8 cellular contexts compared by ENCODE assay signal in the genomic region with DNA sequence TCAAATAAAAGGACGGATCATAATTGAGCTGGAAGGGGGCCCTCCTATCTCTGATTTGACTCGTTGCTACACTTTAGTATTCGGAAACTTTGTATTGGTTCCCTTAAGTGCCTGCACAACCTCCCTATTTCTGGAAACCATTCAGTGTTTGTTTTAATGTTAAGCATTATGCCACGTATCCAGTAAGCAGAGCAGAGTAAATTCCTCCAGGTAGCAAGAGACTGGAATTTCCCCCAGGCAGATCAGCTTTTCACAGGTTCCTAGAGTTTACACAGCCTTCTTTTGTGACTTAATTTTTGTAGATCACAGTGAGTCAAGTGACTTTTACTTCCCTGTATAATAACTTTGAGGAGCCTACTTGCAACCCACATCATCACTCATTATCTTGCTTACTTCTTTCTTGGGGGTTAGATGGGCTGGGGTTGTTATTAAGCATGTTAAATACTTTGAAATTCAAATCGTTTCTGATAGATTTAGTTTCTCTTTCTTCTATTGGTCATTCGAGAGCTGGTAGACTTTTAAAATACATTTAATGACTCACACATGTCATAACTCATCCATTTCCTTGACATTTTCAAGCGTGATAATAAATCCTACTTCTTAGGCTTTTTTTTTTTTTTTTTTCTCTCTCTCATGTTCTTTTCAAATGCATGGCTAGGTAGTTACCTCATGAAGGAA.
A peak's percentile ranks its signal among the peaks of the same experiment; 100 is the strongest.
DNase-seq lines count a peak whose midpoint lies in the region; ATAC-seq and TF ChIP-seq lines count a peak whose summit lies in the region.
"Had no signal": no experiment of that assay in that cellular context is flagged by ENCODE, and none has a peak within 500 bp of the region (broad histone marks: within the 10 kb centered on the region; RNA-seq: fewer than 3 reads in every experiment).

No MANE protein-coding gene starts in this region.

- H3K27ac ChIP-seq in HUES6 (ENCODE audit: low read depth, low read length) (0 out of 2 replicates have a peak overlapping the region, but pooled peaks have one; percentile 30), vagina (no peak overlapping the region)

- peak; percentile 71 for ATAC-seq in activated naive CD8-positive, alpha-beta T cell treated with anti-CD3 and anti-CD28 coated beads, Interleukin-2, amount 50 U/mL, for 24 hours
- ATAC-seq in HG03159 (IDR thresholded peaks at IDR 0.05; ENCODE audit: unreplicated experiment): no peak

- H3K27me3 Mint-ChIP-seq in activated naive CD8-positive, alpha-beta T cell treated with anti-CD3 and anti-CD28 coated beads, Interleukin-2, amount 50 U/mL, for 24 hours: no peaks in the 10 kb centered on the region
- H3K27me3 Mint-ChIP-seq in stimulated activated naive CD8-positive, alpha-beta T cell treated with anti-CD3 and anti-CD28 coated beads, Interleukin-15, Interleukin-2, amounts not matched to agents 100 ng/mL and 50 ng/mL, for 24 hours: no peaks in the 10 kb centered on the region

- no peak overlapping the region for H3K9ac ChIP-seq in HUES6 (ENCODE audit: low read length)

- peaks cover 12% of the 10 kb centered on the region for H3K4me1 Mint-ChIP-seq in activated naive CD8-positive, alpha-beta T cell treated with anti-CD3 and anti-CD28 coated beads, Interleukin-2, amount 50 U/mL, for 24 hours
- peaks cover 11% of the 10 kb centered on the region for H3K4me1 Mint-ChIP-seq in stimulated activated naive CD8-positive, alpha-beta T cell treated with anti-CD3 and anti-CD28 coated beads, Interleukin-15, Interleukin-2, amounts not matched to agents 100 ng/mL and 50 ng/mL, for 24 hours (ENCODE audit: low read depth)

- no peak for TF ChIP-seq POLR2A in vagina (IDR thresholded peaks at IDR 0.05)

- H3K36me3 ChIP-seq in HUES6 (ENCODE audit: control insufficient read depth, insufficient read depth, low read length) (no peaks in the 10 kb centered on the region), vagina (no peaks in the 10 kb centered on the region)

- H3K9me3 ChIP-seq in HUES6 (ENCODE audit: control insufficient read depth, insufficient read depth, low read depth, low read length) (no peaks in the 10 kb centered on the region), vagina (no peaks in the 10 kb centered on the region)

- H3K36me3 Mint-ChIP-seq in activated naive CD8-positive, alpha-beta T cell treated with anti-CD3 and anti-CD28 coated beads, Interleukin-2, amount 50 U/mL, for 24 hours (ENCODE audit: low read depth): no peaks in the 10 kb centered on the region
- H3K36me3 Mint-ChIP-seq in stimulated activated naive CD8-positive, alpha-beta T cell treated with anti-CD3 and anti-CD28 coated beads, Interleukin-15, Interleukin-2, amounts not matched to agents 100 ng/mL and 50 ng/mL, for 24 hours (ENCODE audit: low read depth): no peaks in the 10 kb centered on the region

- peak overlapping the region; percentile 15 for H3K4me3 Mint-ChIP-seq in activated naive CD8-positive, alpha-beta T cell treated with anti-CD3 and anti-CD28 coated beads, Interleukin-2, amount 50 U/mL, for 24 hours
- peak overlapping the region; percentile 24 for H3K4me3 Mint-ChIP-seq in stimulated activated naive CD8-positive, alpha-beta T cell treated with anti-CD3 and anti-CD28 coated beads, Interleukin-15, Interleukin-2, amounts not matched to agents 100 ng/mL and 50 ng/mL, for 24 hours

- no peak for TF ChIP-seq CTCF in vagina (IDR thresholded peaks at IDR 0.05)

- H3K9me3 Mint-ChIP-seq in activated naive CD8-positive, alpha-beta T cell treated with anti-CD3 and anti-CD28 coated beads, Interleukin-2, amount 50 U/mL, for 24 hours: no peaks in the 10 kb centered on the region
- H3K9me3 Mint-ChIP-seq in stimulated activated naive CD8-positive, alpha-beta T cell treated with anti-CD3 and anti-CD28 coated beads, Interleukin-15, Interleukin-2, amounts not matched to agents 100 ng/mL and 50 ng/mL, for 24 hours: no peaks in the 10 kb centered on the region

- H3K4me3 ChIP-seq in HUES6 (ENCODE audit: low read depth, low read length) (no peak overlapping the region), vagina (no peak overlapping the region)

- H3K27ac Mint-ChIP-seq in activated naive CD8-positive, alpha-beta T cell treated with anti-CD3 and anti-CD28 coated beads, Interleukin-2, amount 50 U/mL, for 24 hours: peak overlapping the region; percentile 29
- H3K27ac Mint-ChIP-seq in stimulated activated naive CD8-positive, alpha-beta T cell treated with anti-CD3 and anti-CD28 coated beads, Interleukin-15, Interleukin-2, amounts not matched to agents 100 ng/mL and 50 ng/mL, for 24 hours: no peak overlapping the region

- intact Hi-C loops in vagina (cut with DNase I): no loop called here

- H3K27me3 ChIP-seq in HUES6 (ENCODE audit: control insufficient read depth, insufficient read depth, low read length) (no peaks in the 10 kb centered on the region), vagina (no peaks in the 10 kb centered on the region)

- no peak for DNase-seq in activated naive CD8-positive, alpha-beta T cell treated with anti-CD3 and anti-CD28 coated beads, Interleukin-2, amount 50 U/mL, for 24 hours
- DNase-seq in iris pigment epithelial cell (ENCODE audit: low read depth): peak; percentile 54
- no peak for DNase-seq in GF-D8 (lab: John Stamatoyannopoulos, UW)
- no peak for DNase-seq in vagina (ENCODE audit: extremely low spot score in 2 of 2)
- DNase-seq: stimulated activated CD4-positive, alpha-beta T cell treated with anti-CD3 and anti-CD28 coated beads, Interleukin-12 subunit alpha, Interleukin-12 subunit beta, amount 100 ng/mL, for 4 hours had no signal

- peaks cover 24% of the 10 kb centered on the region for H3K4me1 ChIP-seq in HUES6 (ENCODE audit: control insufficient read depth, insufficient read depth, low read length)
- H3K4me1 ChIP-seq in vagina: no peaks in the 10 kb centered on the region
